Comparison of ENCODE assay signal across 8 cellular contexts in the genomic region with DNA sequence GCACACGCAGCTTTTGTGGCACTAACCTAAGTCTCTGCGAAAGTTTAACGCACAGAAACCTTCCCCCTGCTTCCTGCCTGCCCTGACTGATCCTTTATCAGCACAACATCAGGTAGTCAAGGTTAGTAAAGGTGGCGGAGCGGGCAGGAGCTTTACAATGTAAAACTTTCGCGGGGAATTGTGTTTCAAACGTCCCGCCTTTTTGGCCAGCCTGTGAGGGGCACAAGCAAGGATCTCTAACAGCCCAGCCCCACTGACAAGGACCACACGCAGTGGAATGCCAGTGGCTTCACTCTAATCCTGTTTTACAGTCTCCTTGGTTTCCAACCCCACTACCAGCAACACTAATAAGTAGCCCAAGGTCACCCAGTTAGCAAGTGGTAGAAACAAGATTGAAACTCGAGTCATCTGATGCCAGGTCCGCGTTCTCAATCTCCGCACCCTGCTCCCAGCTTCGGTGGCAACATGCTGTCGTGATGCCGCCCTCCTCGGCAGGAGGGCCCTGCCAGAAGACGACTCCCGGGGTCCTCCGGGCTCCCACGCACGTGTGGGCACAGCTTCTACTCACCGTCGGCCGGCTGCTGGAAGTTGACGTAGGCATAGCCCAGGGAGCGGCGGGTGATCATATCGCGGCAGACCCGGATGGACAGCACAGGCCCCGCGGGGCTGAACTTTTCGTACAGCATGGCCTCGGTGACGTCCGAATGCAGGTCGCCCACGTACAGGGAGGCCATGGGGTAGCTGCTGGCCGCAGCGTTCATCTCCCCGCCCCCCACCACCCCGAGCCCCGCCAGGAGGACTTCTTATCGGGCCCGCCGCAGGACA. TPM values are rescaled to one million over a fixed set of nuclear protein-coding genes. Genes with fewer than 3 reads are reported as not detected.
DNase-seq lines count a peak whose midpoint lies in the region; ATAC-seq and TF ChIP-seq lines count a peak whose summit lies in the region.

No MANE protein-coding gene starts in this region.

- peak overlapping the region; percentile 89 for H3K4me3 ChIP-seq in CD4-positive, CD25-positive, alpha-beta regulatory T cell (ENCODE audit: low read depth, low read length)
- H3K4me3 ChIP-seq in neutrophil (ENCODE audit: low read depth in 1 of 2, low read length in 1 of 2) (peak overlapping the region; percentile 63 to 86), upper lobe of left lung (peak overlapping the region; percentile 71 to 90 (median 77))

- DNase-seq in CD4-positive, CD25-positive, alpha-beta regulatory T cell = peak; percentile 41 to 71 (median 55)
- peak; percentile 50 for DNase-seq in RPMI8226
- peak; percentile 52 for DNase-seq in activated naive CD4-positive, alpha-beta T cell treated with Interleukin-2 at 50 U/mL for 16 hours
- peak; percentile 18 for DNase-seq in globus pallidus (ENCODE audit: low spot score)
- peak; percentile 64 to 89 for DNase-seq in upper lobe of left lung

- no peak for TF ChIP-seq CTCF in neutrophil (IDR thresholded peaks at IDR 0.05)
- TF ChIP-seq CTCF in upper lobe of left lung (IDR thresholded peaks at IDR 0.05) = no peak

- peaks cover 26 to 47% (median 37%) of the 10 kb centered on the region in 4 donors for H3K4me1 Mint-ChIP-seq in CD4-positive, CD25-positive, alpha-beta regulatory T cell

- peak overlapping the region; percentile 90 to 96 (median 95) for H3K27ac Mint-ChIP-seq in CD4-positive, CD25-positive, alpha-beta regulatory T cell

- H3K27ac ChIP-seq in CD4-positive, CD25-positive, alpha-beta regulatory T cell (ENCODE audit: insufficient read depth, low read length, poor library complexity, severe bottlenecking) = peak overlapping the region; percentile 79
- peak overlapping the region; percentile 70 for H3K27ac ChIP-seq in neutrophil
- peak overlapping the region; percentile 82 to 91 (median 86) for H3K27ac ChIP-seq in upper lobe of left lung

- no peaks in the 10 kb centered on the region for H3K27me3 ChIP-seq in CD4-positive, CD25-positive, alpha-beta regulatory T cell (ENCODE audit: control insufficient read depth, insufficient read depth, low read length)
- H3K27me3 ChIP-seq in neutrophil = peaks cover 8% of the 10 kb centered on the region
- H3K27me3 ChIP-seq in upper lobe of left lung = no peaks in the 10 kb centered on the region

- peak; percentile 47 to 51 for ATAC-seq in CD4-positive, CD25-positive, alpha-beta regulatory T cell (ENCODE audit: low read depth in 2 of 2)
- ATAC-seq in HG02642 (IDR thresholded peaks at IDR 0.05; ENCODE audit: poor library complexity, unreplicated experiment) = peak; percentile 24
- ATAC-seq in upper lobe of left lung (ENCODE audit: low FRiP score in 2 of 2) = peak; percentile 72 to 80
- no peak for ATAC-seq in HG03280 (IDR thresholded peaks at IDR 0.05; ENCODE audit: unreplicated experiment)

- peaks cover 29% of the 10 kb centered on the region for H3K4me1 ChIP-seq in CD4-positive, CD25-positive, alpha-beta regulatory T cell (ENCODE audit: control insufficient read depth, insufficient read depth, low read length, poor library complexity, severe bottlenecking)
- H3K4me1 ChIP-seq in neutrophil (ENCODE audit: control insufficient read depth in 1 of 2, insufficient read depth in 1 of 2, low read depth in 1 of 2, low read length in 1 of 2) (peaks cover 18 to 22% of the 10 kb centered on the region in 2 experiments), upper lobe of left lung (peaks cover 19 to 37% (median 29%) of the 10 kb centered on the region in 4 donors)

- peaks cover 9% of the 10 kb centered on the region for H3K27me3 Mint-ChIP-seq in CD4-positive, CD25-positive, alpha-beta regulatory T cell

- H3K9me3 Mint-ChIP-seq in CD4-positive, CD25-positive, alpha-beta regulatory T cell = no peaks in the 10 kb centered on the region

- TF ChIP-seq EP300 in upper lobe of left lung (IDR thresholded peaks at IDR 0.05) = no peak

- H3K9me3 ChIP-seq in CD4-positive, CD25-positive, alpha-beta regulatory T cell (ENCODE audit: control insufficient read depth in 2 of 2, low read length in 2 of 2) = no peaks in the 10 kb centered on the region
- H3K9me3 ChIP-seq in neutrophil = no peaks in the 10 kb centered on the region
- H3K9me3 ChIP-seq in upper lobe of left lung = no peaks in the 10 kb centered on the region

- TF ChIP-seq POLR2A in upper lobe of left lung (IDR thresholded peaks at IDR 0.05) = no peak

- 3 to 10% methylated on average over 10 to 19 of the region's 48 CpGs for WGBS in upper lobe of left lung, 2 donors

- H3K4me3 Mint-ChIP-seq in CD4-positive, CD25-positive, alpha-beta regulatory T cell = peak overlapping the region; percentile 92 to 98 (median 94)

- peaks cover 20% of the 10 kb centered on the region for H3K36me3 Mint-ChIP-seq in CD4-positive, CD25-positive, alpha-beta regulatory T cell

- peaks cover 18% of the 10 kb centered on the region for H3K36me3 ChIP-seq in CD4-positive, CD25-positive, alpha-beta regulatory T cell (ENCODE audit: control insufficient read depth, insufficient read depth, low read length)
- H3K36me3 ChIP-seq in neutrophil = peaks cover 20% of the 10 kb centered on the region
- peaks cover 15 to 33% (median 20%) of the 10 kb centered on the region in 4 donors for H3K36me3 ChIP-seq in upper lobe of left lung

RNA-seq across cellular contexts. Expression of a gene that starts 1.2 kb away (rescaled TPM):
- total RNA-seq in CD4-positive, CD25-positive, alpha-beta regulatory T cell = 236 TPM
- polyA plus RNA-seq in CD4-positive, CD25-positive, alpha-beta regulatory T cell = 10 to 100 TPM; 17.0 to 28.3 (median 21.3) TPM
- 100 to 1,000 TPM; 121 to 225 (median 195) TPM for total RNA-seq in upper lobe of left lung

Comparison
In these comparisons a context has a peak if more than half of its experiments do, and no peak if none do; other contexts are left out.
1. DNase-seq: peak in every context shown above with its lines; median percentile 76 in upper lobe of left lung; 55 in CD4-positive, CD25-positive, alpha-beta regulatory T cell; 52 in activated naive CD4-positive, alpha-beta T cell treated with Interleukin-2 at 50 U/mL for 16 hours; 50 in RPMI8226; 18 in globus pallidus.